Comparison of ENCODE assay signal across 8 cellular contexts in the genomic region with DNA sequence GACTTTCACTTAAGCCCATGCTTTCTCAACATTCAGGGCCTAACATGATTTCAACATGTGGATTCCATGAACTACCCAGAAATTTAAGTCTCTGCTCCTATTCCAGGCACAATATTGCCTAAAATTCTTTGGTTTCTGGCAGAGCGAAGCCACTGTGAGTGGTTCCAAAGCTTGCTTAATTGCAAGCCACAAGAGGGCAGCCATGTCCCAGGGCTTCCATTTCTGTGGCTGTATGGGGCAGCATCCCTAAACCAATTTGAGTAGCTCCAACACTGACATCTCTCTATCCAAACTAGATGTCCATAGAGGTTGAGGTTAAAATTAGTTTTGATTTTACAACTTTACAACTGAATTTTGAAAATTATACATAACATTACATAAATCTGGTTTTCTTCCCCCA. TPM values are rescaled to one million over a fixed set of nuclear protein-coding genes. Genes with fewer than 3 reads are reported as not detected.
DNase-seq lines count a peak whose midpoint lies in the region; ATAC-seq and TF ChIP-seq lines count a peak whose summit lies in the region.

No MANE protein-coding gene starts in this region.

- ATAC-seq in HG03378 (IDR thresholded peaks at IDR 0.05; ENCODE audit: unreplicated experiment), result peak; percentile 89

- intact Hi-C loops in ascending aorta (cut with DNase I), result no loop called here

- no peaks in the 10 kb centered on the region for H3K9me3 ChIP-seq in ascending aorta

- H3K27me3 ChIP-seq in ascending aorta, result no peaks in the 10 kb centered on the region

- no peaks in the 10 kb centered on the region for H3K4me1 ChIP-seq in ascending aorta

- DNase-seq in COLO668 (lab: John Stamatoyannopoulos, UW; ENCODE audit: unreplicated experiment) (peak; percentile 13), GM19240 (ENCODE audit: insufficient read length, low spot score) (peak; percentile 11), T follicular helper cell (ENCODE audit: low read depth) (peak; percentile 34), ascending aorta (ENCODE audit: low spot score in 2 of 2) (peak in 1 of 2 donors; percentile 64), inferior parietal cortex (ENCODE audit: extremely low spot score) (peak; percentile 11), DMS79 treated with DMSO at 0.1 percent for 48 hours (lab: John Stamatoyannopoulos, UW) (no peak)
- peak; percentile 62 for DNase-seq in stimulated activated CD4-positive, alpha-beta T cell treated with anti-CD3 and anti-CD28 coated beads, Interleukin-4, amount 100 ng/mL, for 1 hour

- no peaks in the 10 kb centered on the region for H3K36me3 ChIP-seq in ascending aorta

- TF ChIP-seq CTCF in ascending aorta (IDR thresholded peaks at IDR 0.05), result peak; percentile 14 to 64 (median 46)

- no peak overlapping the region for H3K27ac ChIP-seq in ascending aorta

- no peak overlapping the region for H3K4me3 ChIP-seq in ascending aorta

RNA-seq across cellular contexts. Expression of gene MDFIC, which starts 56.3 kb away (rescaled TPM):
- total RNA-seq in ascending aorta, result 13.3 TPM
